Comparison of ENCODE assay signal across 1 cellular context in the genomic region with DNA sequence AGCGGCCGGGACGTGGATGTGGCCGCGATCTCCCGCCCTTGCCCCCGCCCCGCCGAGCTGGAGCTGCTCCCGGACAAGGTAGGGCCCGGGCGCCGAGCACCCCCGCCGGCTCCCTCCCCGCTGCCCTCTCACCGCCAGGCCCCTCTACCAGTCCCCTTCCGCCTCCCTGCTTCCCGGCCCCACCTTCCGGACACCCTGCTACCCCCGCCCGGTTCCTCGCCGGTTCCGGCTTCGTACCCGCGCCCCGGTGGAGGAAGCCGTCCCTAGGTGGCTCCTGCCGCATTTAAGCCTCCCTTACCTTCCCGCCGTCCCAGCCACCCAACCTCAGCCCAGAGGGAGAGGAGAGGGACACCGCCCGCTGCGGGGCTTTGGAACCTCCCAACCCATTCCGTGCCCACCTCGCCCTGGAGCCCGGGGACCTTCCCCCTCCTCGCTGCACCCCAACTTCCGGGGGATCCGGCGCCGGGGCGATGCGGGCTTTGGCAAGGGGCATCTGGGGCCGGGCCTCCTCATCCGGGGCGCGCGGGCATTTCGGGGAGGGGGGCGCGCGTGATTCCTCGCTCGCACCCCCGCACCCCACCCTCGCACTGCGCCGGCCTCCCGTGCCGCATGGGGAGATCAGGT.
TF ChIP-seq lines count a peak whose summit lies in the region.

No MANE protein-coding gene starts in this region.

TF ChIP-seq in HepG2, 621 proteins besides CTCF, POLR2A, EP300 and RAD21 (continued from another document and continues in another):
- TF ChIP-seq PHF8 (CRISPR knock-in tag; IDR thresholded peaks at IDR 0.05) (peak; percentile 83), NRL (CRISPR knock-in tag; IDR thresholded peaks at IDR 0.05; ENCODE audit: borderline replicate concordance) (peak; percentile 65; the same call in 1 of the 2 replicates), ZBTB7A (CRISPR knock-in tag; IDR thresholded peaks at IDR 0.05) (peak; percentile 47; the same call in 1 of the 2 replicates), ZSCAN21 (CRISPR knock-in tag; IDR thresholded peaks at IDR 0.05; ENCODE audit: borderline replicate concordance) (0 out of 2 replicates have a peak, but pooled peaks have one; percentile 9), MEIS2 (CRISPR knock-in tag; IDR thresholded peaks at IDR 0.05) (no peak; the same call in 1 of the 2 replicates), KLF16 (CRISPR knock-in tag; IDR thresholded peaks at IDR 0.05) (peak in 1 of 2 experiments; percentile 21; a peak in 1 of 4 replicates), ZNF468 (CRISPR knock-in tag; IDR thresholded peaks at IDR 0.05) (peak; percentile 88; the same call in 1 of the 2 replicates), AGO1 (IDR thresholded peaks at IDR 0.05; ENCODE audit: low read depth, low read length, poor library complexity, severe bottlenecking) (peak; percentile 23), TP53 (CRISPR knock-in tag; conservative IDR thresholded peaks at IDR 0.05) (no peak), IRX3 (CRISPR knock-in tag; IDR thresholded peaks at IDR 0.05; ENCODE audit: borderline replicate concordance, low read depth) (peak; percentile 76; the same call in 1 of the 2 replicates), FIP1L1 (IDR thresholded peaks at IDR 0.05; ENCODE audit: borderline replicate concordance, insufficient read depth, low read depth, low read length) (no peak), SNAPC2 (CRISPR knock-in tag; IDR thresholded peaks at IDR 0.05) (0 out of 2 replicates have a peak, but pooled peaks have one; percentile 14), TBX2 (CRISPR knock-in tag; IDR thresholded peaks at IDR 0.05; ENCODE audit: borderline replicate concordance) (peak; percentile 41), ZNF121 (CRISPR knock-in tag; IDR thresholded peaks at IDR 0.05) (0 out of 2 replicates have a peak, but pooled peaks have one; percentile 3), ZNF230 (CRISPR knock-in tag; IDR thresholded peaks at IDR 0.05) (peak; percentile 70; the same call in 1 of the 2 replicates), GFI1 (CRISPR knock-in tag; IDR thresholded peaks at IDR 0.05; ENCODE audit: borderline replicate concordance) (0 out of 2 replicates have a peak, but pooled peaks have one; percentile 44), ZNF441 (CRISPR knock-in tag; IDR thresholded peaks at IDR 0.05; ENCODE audit: borderline replicate concordance) (0 out of 2 replicates have a peak, but pooled peaks have one; percentile 50), IKZF4 (CRISPR knock-in tag; IDR thresholded peaks at IDR 0.05; ENCODE audit: borderline replicate concordance, low read depth, not compliant biosample characterization) (no peak), TGIF2 (CRISPR knock-in tag; IDR thresholded peaks at IDR 0.05) (peak; percentile 54; the same call in 1 of the 2 replicates), MAFG (CRISPR knock-in tag; IDR thresholded peaks at IDR 0.05) (0 out of 2 replicates have a peak, but pooled peaks have one; percentile 26), MYC (CRISPR knock-in tag; IDR thresholded peaks at IDR 0.05; ENCODE audit: borderline replicate concordance) (peak; percentile 63; the same call in 1 of the 2 replicates), ZNF326 (CRISPR knock-in tag; IDR thresholded peaks at IDR 0.05; ENCODE audit: borderline replicate concordance) (no peak)
- TF ChIP-seq, protein P1, sequence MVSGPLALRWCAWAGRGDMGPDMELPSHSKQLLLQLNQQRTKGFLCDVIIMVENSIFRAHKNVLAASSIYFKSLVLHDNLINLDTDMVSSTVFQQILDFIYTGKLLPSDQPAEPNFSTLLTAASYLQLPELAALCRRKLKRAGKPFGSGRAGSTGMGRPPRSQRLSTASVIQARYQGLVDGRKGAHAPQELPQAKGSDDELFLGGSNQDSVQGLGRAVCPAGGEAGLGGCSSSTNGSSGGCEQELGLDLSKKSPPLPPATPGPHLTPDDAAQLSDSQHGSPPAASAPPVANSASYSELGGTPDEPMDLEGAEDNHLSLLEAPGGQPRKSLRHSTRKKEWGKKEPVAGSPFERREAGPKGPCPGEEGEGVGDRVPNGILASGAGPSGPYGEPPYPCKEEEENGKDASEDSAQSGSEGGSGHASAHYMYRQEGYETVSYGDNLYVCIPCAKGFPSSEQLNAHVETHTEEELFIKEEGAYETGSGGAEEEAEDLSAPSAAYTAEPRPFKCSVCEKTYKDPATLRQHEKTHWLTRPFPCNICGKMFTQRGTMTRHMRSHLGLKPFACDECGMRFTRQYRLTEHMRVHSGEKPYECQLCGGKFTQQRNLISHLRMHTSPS (CRISPR knock-in tag; IDR thresholded peaks at IDR 0.05; ENCODE audit: low read depth): peak; percentile 78; the same call in 1 of the 2 replicates
- TF ChIP-seq, protein P2, sequence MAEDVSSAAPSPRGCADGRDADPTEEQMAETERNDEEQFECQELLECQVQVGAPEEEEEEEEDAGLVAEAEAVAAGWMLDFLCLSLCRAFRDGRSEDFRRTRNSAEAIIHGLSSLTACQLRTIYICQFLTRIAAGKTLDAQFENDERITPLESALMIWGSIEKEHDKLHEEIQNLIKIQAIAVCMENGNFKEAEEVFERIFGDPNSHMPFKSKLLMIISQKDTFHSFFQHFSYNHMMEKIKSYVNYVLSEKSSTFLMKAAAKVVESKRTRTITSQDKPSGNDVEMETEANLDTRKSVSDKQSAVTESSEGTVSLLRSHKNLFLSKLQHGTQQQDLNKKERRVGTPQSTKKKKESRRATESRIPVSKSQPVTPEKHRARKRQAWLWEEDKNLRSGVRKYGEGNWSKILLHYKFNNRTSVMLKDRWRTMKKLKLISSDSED (CRISPR knock-in tag; IDR thresholded peaks at IDR 0.05): 0 out of 2 replicates have a peak, but pooled peaks have one; percentile 0
- TF ChIP-seq, protein P3, sequence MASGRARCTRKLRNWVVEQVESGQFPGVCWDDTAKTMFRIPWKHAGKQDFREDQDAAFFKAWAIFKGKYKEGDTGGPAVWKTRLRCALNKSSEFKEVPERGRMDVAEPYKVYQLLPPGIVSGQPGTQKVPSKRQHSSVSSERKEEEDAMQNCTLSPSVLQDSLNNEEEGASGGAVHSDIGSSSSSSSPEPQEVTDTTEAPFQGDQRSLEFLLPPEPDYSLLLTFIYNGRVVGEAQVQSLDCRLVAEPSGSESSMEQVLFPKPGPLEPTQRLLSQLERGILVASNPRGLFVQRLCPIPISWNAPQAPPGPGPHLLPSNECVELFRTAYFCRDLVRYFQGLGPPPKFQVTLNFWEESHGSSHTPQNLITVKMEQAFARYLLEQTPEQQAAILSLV (CRISPR knock-in tag; IDR thresholded peaks at IDR 0.05; ENCODE audit: borderline replicate concordance): no peak
- TF ChIP-seq, protein P4, sequence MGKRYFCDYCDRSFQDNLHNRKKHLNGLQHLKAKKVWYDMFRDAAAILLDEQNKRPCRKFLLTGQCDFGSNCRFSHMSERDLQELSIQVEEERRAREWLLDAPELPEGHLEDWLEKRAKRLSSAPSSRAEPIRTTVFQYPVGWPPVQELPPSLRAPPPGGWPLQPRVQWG (CRISPR knock-in tag; IDR thresholded peaks at IDR 0.05; ENCODE audit: borderline replicate concordance, low read depth): no peak
- TF ChIP-seq, protein P5, sequence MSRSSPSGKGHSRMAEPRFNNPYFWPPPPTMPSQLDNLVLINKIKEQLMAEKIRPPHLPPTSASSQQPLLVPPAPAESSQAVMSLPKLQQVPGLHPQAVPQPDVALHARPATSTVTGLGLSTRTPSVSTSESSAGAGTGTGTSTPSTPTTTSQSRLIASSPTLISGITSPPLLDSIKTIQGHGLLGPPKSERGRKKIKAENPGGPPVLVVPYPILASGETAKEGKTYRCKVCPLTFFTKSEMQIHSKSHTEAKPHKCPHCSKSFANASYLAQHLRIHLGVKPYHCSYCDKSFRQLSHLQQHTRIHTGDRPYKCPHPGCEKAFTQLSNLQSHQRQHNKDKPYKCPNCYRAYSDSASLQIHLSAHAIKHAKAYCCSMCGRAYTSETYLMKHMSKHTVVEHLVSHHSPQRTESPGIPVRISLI (CRISPR knock-in tag; IDR thresholded peaks at IDR 0.05; ENCODE audit: borderline replicate concordance): peak; percentile 33; the same call in 1 of the 2 replicates
- TF ChIP-seq, protein P6, sequence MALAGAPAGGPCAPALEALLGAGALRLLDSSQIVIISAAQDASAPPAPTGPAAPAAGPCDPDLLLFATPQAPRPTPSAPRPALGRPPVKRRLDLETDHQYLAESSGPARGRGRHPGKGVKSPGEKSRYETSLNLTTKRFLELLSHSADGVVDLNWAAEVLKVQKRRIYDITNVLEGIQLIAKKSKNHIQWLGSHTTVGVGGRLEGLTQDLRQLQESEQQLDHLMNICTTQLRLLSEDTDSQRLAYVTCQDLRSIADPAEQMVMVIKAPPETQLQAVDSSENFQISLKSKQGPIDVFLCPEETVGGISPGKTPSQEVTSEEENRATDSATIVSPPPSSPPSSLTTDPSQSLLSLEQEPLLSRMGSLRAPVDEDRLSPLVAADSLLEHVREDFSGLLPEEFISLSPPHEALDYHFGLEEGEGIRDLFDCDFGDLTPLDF (CRISPR knock-in tag; IDR thresholded peaks at IDR 0.05): 0 out of 2 replicates have a peak, but pooled peaks have one; percentile 46
- TF ChIP-seq, protein P7, sequence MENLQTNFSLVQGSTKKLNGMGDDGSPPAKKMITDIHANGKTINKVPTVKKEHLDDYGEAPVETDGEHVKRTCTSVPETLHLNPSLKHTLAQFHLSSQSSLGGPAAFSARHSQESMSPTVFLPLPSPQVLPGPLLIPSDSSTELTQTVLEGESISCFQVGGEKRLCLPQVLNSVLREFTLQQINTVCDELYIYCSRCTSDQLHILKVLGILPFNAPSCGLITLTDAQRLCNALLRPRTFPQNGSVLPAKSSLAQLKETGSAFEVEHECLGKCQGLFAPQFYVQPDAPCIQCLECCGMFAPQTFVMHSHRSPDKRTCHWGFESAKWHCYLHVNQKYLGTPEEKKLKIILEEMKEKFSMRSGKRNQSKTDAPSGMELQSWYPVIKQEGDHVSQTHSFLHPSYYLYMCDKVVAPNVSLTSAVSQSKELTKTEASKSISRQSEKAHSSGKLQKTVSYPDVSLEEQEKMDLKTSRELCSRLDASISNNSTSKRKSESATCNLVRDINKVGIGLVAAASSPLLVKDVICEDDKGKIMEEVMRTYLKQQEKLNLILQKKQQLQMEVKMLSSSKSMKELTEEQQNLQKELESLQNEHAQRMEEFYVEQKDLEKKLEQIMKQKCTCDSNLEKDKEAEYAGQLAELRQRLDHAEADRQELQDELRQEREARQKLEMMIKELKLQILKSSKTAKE (CRISPR knock-in tag; IDR thresholded peaks at IDR 0.05; ENCODE audit: borderline replicate concordance): 0 out of 2 replicates have a peak, but pooled peaks have one; percentile 18
- TF ChIP-seq, protein P8, sequence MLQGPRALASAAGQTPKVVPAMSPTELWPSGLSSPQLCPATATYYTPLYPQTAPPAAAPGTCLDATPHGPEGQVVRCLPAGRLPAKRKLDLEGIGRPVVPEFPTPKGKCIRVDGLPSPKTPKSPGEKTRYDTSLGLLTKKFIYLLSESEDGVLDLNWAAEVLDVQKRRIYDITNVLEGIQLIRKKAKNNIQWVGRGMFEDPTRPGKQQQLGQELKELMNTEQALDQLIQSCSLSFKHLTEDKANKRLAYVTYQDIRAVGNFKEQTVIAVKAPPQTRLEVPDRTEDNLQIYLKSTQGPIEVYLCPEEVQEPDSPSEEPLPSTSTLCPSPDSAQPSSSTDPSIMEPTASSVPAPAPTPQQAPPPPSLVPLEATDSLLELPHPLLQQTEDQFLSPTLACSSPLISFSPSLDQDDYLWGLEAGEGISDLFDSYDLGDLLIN (CRISPR knock-in tag; IDR thresholded peaks at IDR 0.05; ENCODE audit: borderline replicate concordance): 0 out of 2 replicates have a peak, but pooled peaks have one; percentile 62
- TF ChIP-seq, protein P9, sequence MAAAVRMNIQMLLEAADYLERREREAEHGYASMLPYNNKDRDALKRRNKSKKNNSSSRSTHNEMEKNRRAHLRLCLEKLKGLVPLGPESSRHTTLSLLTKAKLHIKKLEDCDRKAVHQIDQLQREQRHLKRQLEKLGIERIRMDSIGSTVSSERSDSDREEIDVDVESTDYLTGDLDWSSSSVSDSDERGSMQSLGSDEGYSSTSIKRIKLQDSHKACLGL (CRISPR knock-in tag; IDR thresholded peaks at IDR 0.05): peak; percentile 72
- TF ChIP-seq, protein P10, sequence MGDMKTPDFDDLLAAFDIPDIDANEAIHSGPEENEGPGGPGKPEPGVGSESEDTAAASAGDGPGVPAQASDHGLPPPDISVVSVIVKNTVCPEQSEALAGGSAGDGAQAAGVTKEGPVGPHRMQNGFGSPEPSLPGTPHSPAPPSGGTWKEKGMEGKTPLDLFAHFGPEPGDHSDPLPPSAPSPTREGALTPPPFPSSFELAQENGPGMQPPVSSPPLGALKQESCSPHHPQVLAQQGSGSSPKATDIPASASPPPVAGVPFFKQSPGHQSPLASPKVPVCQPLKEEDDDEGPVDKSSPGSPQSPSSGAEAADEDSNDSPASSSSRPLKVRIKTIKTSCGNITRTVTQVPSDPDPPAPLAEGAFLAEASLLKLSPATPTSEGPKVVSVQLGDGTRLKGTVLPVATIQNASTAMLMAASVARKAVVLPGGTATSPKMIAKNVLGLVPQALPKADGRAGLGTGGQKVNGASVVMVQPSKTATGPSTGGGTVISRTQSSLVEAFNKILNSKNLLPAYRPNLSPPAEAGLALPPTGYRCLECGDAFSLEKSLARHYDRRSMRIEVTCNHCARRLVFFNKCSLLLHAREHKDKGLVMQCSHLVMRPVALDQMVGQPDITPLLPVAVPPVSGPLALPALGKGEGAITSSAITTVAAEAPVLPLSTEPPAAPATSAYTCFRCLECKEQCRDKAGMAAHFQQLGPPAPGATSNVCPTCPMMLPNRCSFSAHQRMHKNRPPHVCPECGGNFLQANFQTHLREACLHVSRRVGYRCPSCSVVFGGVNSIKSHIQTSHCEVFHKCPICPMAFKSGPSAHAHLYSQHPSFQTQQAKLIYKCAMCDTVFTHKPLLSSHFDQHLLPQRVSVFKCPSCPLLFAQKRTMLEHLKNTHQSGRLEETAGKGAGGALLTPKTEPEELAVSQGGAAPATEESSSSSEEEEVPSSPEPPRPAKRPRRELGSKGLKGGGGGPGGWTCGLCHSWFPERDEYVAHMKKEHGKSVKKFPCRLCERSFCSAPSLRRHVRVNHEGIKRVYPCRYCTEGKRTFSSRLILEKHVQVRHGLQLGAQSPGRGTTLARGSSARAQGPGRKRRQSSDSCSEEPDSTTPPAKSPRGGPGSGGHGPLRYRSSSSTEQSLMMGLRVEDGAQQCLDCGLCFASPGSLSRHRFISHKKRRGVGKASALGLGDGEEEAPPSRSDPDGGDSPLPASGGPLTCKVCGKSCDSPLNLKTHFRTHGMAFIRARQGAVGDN (CRISPR knock-in tag; IDR thresholded peaks at IDR 0.05): peak; percentile 55
- TF ChIP-seq, protein P11, sequence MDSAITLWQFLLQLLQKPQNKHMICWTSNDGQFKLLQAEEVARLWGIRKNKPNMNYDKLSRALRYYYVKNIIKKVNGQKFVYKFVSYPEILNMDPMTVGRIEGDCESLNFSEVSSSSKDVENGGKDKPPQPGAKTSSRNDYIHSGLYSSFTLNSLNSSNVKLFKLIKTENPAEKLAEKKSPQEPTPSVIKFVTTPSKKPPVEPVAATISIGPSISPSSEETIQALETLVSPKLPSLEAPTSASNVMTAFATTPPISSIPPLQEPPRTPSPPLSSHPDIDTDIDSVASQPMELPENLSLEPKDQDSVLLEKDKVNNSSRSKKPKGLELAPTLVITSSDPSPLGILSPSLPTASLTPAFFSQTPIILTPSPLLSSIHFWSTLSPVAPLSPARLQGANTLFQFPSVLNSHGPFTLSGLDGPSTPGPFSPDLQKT (CRISPR knock-in tag; IDR thresholded peaks at IDR 0.05; ENCODE audit: borderline replicate concordance): no peak
- TF ChIP-seq, protein P12, sequence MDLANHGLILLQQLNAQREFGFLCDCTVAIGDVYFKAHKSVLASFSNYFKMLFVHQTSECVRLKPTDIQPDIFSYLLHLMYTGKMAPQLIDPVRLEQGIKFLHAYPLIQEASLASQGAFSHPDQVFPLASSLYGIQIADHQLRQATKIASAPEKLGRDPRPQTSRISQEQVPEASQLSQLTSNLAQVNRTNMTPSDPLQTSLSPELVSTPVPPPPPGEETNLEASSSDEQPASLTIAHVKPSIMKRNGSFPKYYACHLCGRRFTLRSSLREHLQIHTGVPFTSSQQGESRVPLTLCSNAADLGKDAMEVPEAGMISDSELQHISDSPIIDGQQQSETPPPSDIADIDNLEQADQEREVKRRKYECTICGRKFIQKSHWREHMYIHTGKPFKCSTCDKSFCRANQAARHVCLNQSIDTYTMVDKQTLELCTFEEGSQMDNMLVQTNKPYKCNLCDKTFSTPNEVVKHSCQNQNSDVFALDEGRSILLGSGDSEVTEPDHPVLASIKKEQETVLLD (CRISPR knock-in tag; IDR thresholded peaks at IDR 0.05; ENCODE audit: low read depth): peak; percentile 83
